Comparison of ENCODE assay signal across 8 cellular contexts in genomic region chr19:50724522-50725217, GRCh38. TPM values are rescaled to one million over a fixed set of nuclear protein-coding genes. Genes with fewer than 3 reads are reported as not detected.
DNase-seq lines count a peak whose midpoint lies in the region; ATAC-seq and TF ChIP-seq lines count a peak whose summit lies in the region.

No MANE protein-coding gene starts in this region.

- peak overlapping the region; percentile 62 for H3K4me2 ChIP-seq in Karpas-422 (ENCODE audit: low read depth, low read length, poor library complexity, severe bottlenecking)

- no peaks in the 10 kb centered on the region for H4K20me1 ChIP-seq in Karpas-422 (ENCODE audit: insufficient read depth, low read depth, low read length)

- H3K36me3 Mint-ChIP-seq in activated naive CD4-positive, alpha-beta T cell treated with anti-CD3 and anti-CD28 coated beads, Interleukin-2, amount 50 U/mL, for 24 hours: peaks cover 4% of the 10 kb centered on the region

- H3K9me2 ChIP-seq in Karpas-422 (replicated peaks; ENCODE audit: insufficient read depth, low read length): no peaks in the 10 kb centered on the region

- H3K36me3 ChIP-seq in Karpas-422 (ENCODE audit: insufficient read depth, low read length) (no peaks in the 10 kb centered on the region), suprapubic skin (no peaks in the 10 kb centered on the region)

- H3K4me3 Mint-ChIP-seq in activated naive CD4-positive, alpha-beta T cell treated with anti-CD3 and anti-CD28 coated beads, Interleukin-2, amount 50 U/mL, for 24 hours: peak overlapping the region; percentile 82

- TF ChIP-seq EP300 in suprapubic skin (IDR thresholded peaks at IDR 0.05): no peak

- 4% methylated on average over 49 of the region's 65 CpGs for WGBS in suprapubic skin

- H3K9me3 ChIP-seq in Karpas-422 (ENCODE audit: low read length): no peaks in the 10 kb centered on the region
- H3K9me3 ChIP-seq in suprapubic skin: no peaks in the 10 kb centered on the region

- ATAC-seq in GM21576 (IDR thresholded peaks at IDR 0.05; ENCODE audit: unreplicated experiment): peak; percentile 73

- H3K79me2 ChIP-seq in Karpas-422 (ENCODE audit: low read length): no peaks in the 10 kb centered on the region

- DNase-seq in D341Med (ENCODE audit: low spot score) (peak; percentile 98), Karpas-422 (peak; percentile 98), SK-N-DZ (ENCODE audit: low spot score) (peak; percentile 94), glomerular endothelial cell (ENCODE audit: extremely low read depth, low read depth, low spot score) (peak; percentile 89), occipital lobe (lab: John Stamatoyannopoulos, UW) (peak; percentile 100), suprapubic skin (ENCODE audit: low spot score in 2 of 2) (peak; percentile 99)

- H3K9me3 Mint-ChIP-seq in activated naive CD4-positive, alpha-beta T cell treated with anti-CD3 and anti-CD28 coated beads, Interleukin-2, amount 50 U/mL, for 24 hours: no peaks in the 10 kb centered on the region

- peaks cover 21% of the 10 kb centered on the region for H3K4me1 Mint-ChIP-seq in activated naive CD4-positive, alpha-beta T cell treated with anti-CD3 and anti-CD28 coated beads, Interleukin-2, amount 50 U/mL, for 24 hours

- TF ChIP-seq CTCF in suprapubic skin (IDR thresholded peaks at IDR 0.05): peak; percentile 76 to 94

- H3K4me3 ChIP-seq in Karpas-422 (ENCODE audit: low read length) (peak overlapping the region; percentile 66), suprapubic skin (peak overlapping the region; percentile 61)

- H3K27me3 ChIP-seq in Karpas-422 (ENCODE audit: low read length) (no peaks in the 10 kb centered on the region), suprapubic skin (peaks cover 25% of the 10 kb centered on the region)

- peaks cover 41% of the 10 kb centered on the region for H3K27me3 Mint-ChIP-seq in activated naive CD4-positive, alpha-beta T cell treated with anti-CD3 and anti-CD28 coated beads, Interleukin-2, amount 50 U/mL, for 24 hours

- H3K4me1 ChIP-seq in Karpas-422 (ENCODE audit: low read length): peaks cover 9% of the 10 kb centered on the region
- peaks cover 52% of the 10 kb centered on the region for H3K4me1 ChIP-seq in suprapubic skin

- H3K9ac ChIP-seq in Karpas-422 (ENCODE audit: low read length): peak overlapping the region; percentile 76

- peak in 1 of 2 donors; percentile 32 for TF ChIP-seq POLR2A in suprapubic skin (IDR thresholded peaks at IDR 0.05)

- H3K27ac Mint-ChIP-seq in activated naive CD4-positive, alpha-beta T cell treated with anti-CD3 and anti-CD28 coated beads, Interleukin-2, amount 50 U/mL, for 24 hours: no peak overlapping the region

- H3K27ac ChIP-seq in Karpas-422 (ENCODE audit: low read length) (no peak overlapping the region), suprapubic skin (peak overlapping the region; percentile 62)

- no peak overlapping the region for H2AFZ ChIP-seq in Karpas-422 (ENCODE audit: low read length)

RNA-seq across cellular contexts. Expression of gene CLEC11A, which starts 1.5 kb away (rescaled TPM):
- total RNA-seq in Karpas-422 (2014; rRNA removed; shearing (Covaris generic); ENCODE audit: low replicate concordance): 0.47 and 1.6 TPM in 2 replicates
- polyA plus RNA-seq in SK-N-DZ (2014; cell fraction: cytosol; rRNA removed): 15.4 and 21.5 TPM in 2 replicates
- polyA plus RNA-seq in SK-N-DZ (2014; cell fraction: nucleus; rRNA removed): 30.9 and 44.3 TPM in 2 replicates
- total RNA-seq in glomerular endothelial cell (14.4 and 16.2 TPM in 2 replicates), occipital lobe (2.5 TPM), suprapubic skin (10 to 100 TPM in 1 of 4 donors, 1 to 10 TPM in 3; 5.8 to 14.1 (median 7.7) TPM)

RNA-seq across cellular contexts. Expression of gene SHANK1, which starts 5.1 kb away (rescaled TPM):
- not detected in 2 replicates for total RNA-seq in Karpas-422 (2014; rRNA removed; shearing (Covaris generic); ENCODE audit: low replicate concordance)
- 0.54 and 2.1 TPM in 2 replicates for polyA plus RNA-seq in SK-N-DZ (2014; cell fraction: cytosol; rRNA removed)
- polyA plus RNA-seq in SK-N-DZ (2014; cell fraction: nucleus; rRNA removed): 1.2 and 5.0 TPM in 2 replicates
- 1.2 and 2.0 TPM in 2 replicates for total RNA-seq in glomerular endothelial cell
- total RNA-seq in occipital lobe: 15.9 TPM
- total RNA-seq in suprapubic skin: 1 to 10 TPM in 1 of 4 donors, under 1 TPM in 1, not detected in 2; 0.42 to 6.6 TPM

RNA-seq across cellular contexts. Expression of gene GPR32, which starts 45.6 kb away (rescaled TPM):
- not detected in 2 replicates for total RNA-seq in Karpas-422 (2014; rRNA removed; shearing (Covaris generic); ENCODE audit: low replicate concordance)
- polyA plus RNA-seq in SK-N-DZ (2014; cell fraction: cytosol; rRNA removed): not detected in 2 replicates
- not detected in 2 replicates for polyA plus RNA-seq in SK-N-DZ (2014; cell fraction: nucleus; rRNA removed)
- total RNA-seq in glomerular endothelial cell: not detected in 2 replicates
- total RNA-seq in occipital lobe: not detected
- total RNA-seq in suprapubic skin: not detected
